ENCODE assay signal across 8 cellular contexts in the genomic region with DNA sequence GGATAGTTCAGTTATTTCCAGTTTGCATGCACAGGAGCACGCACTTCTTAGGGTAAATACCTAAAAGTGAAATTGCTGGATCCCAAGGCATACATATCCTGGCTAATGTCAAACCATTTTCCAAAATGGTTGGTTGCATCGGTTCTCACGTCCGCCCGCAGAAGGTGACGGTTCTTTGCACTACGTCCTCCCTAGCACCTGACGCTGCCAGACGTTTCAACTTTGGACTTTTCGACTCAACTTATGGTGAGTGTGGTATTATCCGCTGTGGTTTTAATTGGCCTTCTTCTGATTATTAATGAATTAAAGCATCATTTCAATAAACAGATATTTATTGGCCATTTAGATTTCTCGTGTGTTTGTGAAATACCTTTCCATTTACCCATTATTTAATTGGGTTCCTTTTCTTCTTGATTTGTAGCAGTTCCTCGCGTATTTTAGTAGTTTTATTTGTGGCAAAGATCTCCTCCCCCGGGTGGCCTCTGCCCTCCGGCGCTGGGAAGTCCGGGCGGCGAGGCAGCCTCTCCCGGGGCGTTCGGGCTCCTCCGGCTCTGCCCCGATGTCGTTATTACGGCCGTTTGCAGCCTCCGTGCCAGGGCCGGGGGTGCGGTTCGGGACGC. TPM values are rescaled to one million over a fixed set of nuclear protein-coding genes. Genes with fewer than 3 reads are reported as not detected.
A peak's percentile ranks its signal among the peaks of the same experiment; 100 is the strongest.
DNase-seq lines count a peak whose midpoint lies in the region; ATAC-seq and TF ChIP-seq lines count a peak whose summit lies in the region.

A gene (plus strand): TSS at position 571 of the 620 bp plus-strand sequence. CDS start 3,091 bp downstream, outside the sequence.

- TF ChIP-seq CTCF in CD14-positive monocyte (IDR thresholded peaks at IDR 0.05): no peak
- no peak for TF ChIP-seq CTCF in nephron (IDR thresholded peaks at IDR 0.05; ENCODE audit: unreplicated experiment in 3 of 3)

- H3K36me3 Mint-ChIP-seq in CD14-positive monocyte: peaks cover 0 to 2% of the 10 kb centered on the region in 2 donors
- H3K36me3 Mint-ChIP-seq in nephron (ENCODE audit: low read depth): peaks cover 10% of the 10 kb centered on the region

- no peaks in the 10 kb centered on the region for H3K27me3 ChIP-seq in MG63
- H3K27me3 ChIP-seq in duodenal mucosa (ENCODE audit: control insufficient read depth in 1 of 2, insufficient read depth in 2 of 2, low read length in 2 of 2): peaks cover 0 to 27% of the 10 kb centered on the region in 2 donors

- peaks cover 0 to 7% of the 10 kb centered on the region in 2 donors for H3K4me1 ChIP-seq in duodenal mucosa (ENCODE audit: control insufficient read depth in 1 of 2, insufficient read depth in 2 of 2, low read length in 2 of 2)

- H3K27me3 Mint-ChIP-seq in CD14-positive monocyte (ENCODE audit: low read depth in 3 of 3) (peaks cover 34 to 38% (median 35%) of the 10 kb centered on the region in 3 donors), nephron (ENCODE audit: low read depth) (peaks cover 22% of the 10 kb centered on the region)

- peak within 1 kb of the TSS; percentile 27 to 56 for H3K9ac ChIP-seq in duodenal mucosa (ENCODE audit: low read depth in 1 of 2, low read length in 2 of 2)

- H3K9me3 Mint-ChIP-seq in CD14-positive monocyte (peaks cover 0 to 2% (median 0%) of the 10 kb centered on the region in 7 donors), nephron (no peaks in the 10 kb centered on the region)

- H3K27ac ChIP-seq in duodenal mucosa (ENCODE audit: low read depth, low read length): peak within 1 kb of the TSS; percentile 73

- peak within 1 kb of the TSS in 3 of 7 donors; percentile 48 to 82 (median 78) for H3K27ac Mint-ChIP-seq in CD14-positive monocyte
- H3K27ac Mint-ChIP-seq in nephron: peak within 1 kb of the TSS; percentile 97 to 100 (median 98)

- H3K4me3 Mint-ChIP-seq in CD14-positive monocyte (peak within 1 kb of the TSS; percentile 80 to 89), nephron (peak within 1 kb of the TSS; percentile 90 to 95 (median 93))

- DNase-seq in CD14-positive monocyte (ENCODE audit: low spot score): no peak
- no peak for DNase-seq in MG63
- DNase-seq in Kasumi-1 (lab: John Stamatoyannopoulos, UW): no peak
- DNase-seq in RPMI8226: no peak

- intact Hi-C loops in CD14-positive monocyte (cut with micrococcal nuclease): no loop called here

- H3K36me3 ChIP-seq in MG63 (no peaks in the 10 kb centered on the region), duodenal mucosa (ENCODE audit: control insufficient read depth in 1 of 2, insufficient read depth in 2 of 2, low read length in 2 of 2) (no peaks in the 10 kb centered on the region)

- ATAC-seq in GM21515 (IDR thresholded peaks at IDR 0.05; ENCODE audit: unreplicated experiment) (no peak), HG03139 (IDR thresholded peaks at IDR 0.05; ENCODE audit: unreplicated experiment) (no peak)

- H3K4me3 ChIP-seq in MG63: peak within 1 kb of the TSS; percentile 59
- peak within 1 kb of the TSS; percentile 65 to 76 for H3K4me3 ChIP-seq in duodenal mucosa (ENCODE audit: low read depth in 1 of 2, low read length in 2 of 2)

- H3K4me1 Mint-ChIP-seq in CD14-positive monocyte (peaks cover 15% of the 10 kb centered on the region), nephron (peaks cover 17% of the 10 kb centered on the region)

- H3K9me3 ChIP-seq in MG63: no peaks in the 10 kb centered on the region
- H3K9me3 ChIP-seq in duodenal mucosa (ENCODE audit: control insufficient read depth in 1 of 2, low read length in 2 of 2): no peaks in the 10 kb centered on the region

RNA-seq across cellular contexts. Expression of the gene that starts here (rescaled TPM):
- polyA plus RNA-seq in CD14-positive monocyte: under 1 TPM; 0.68 to 0.89 TPM
- 0.53 and 1.6 TPM in 2 replicates for total RNA-seq in MG63 (2014; rRNA removed; shearing (Covaris generic); ENCODE audit: low replicate concordance)
